8 cellular contexts compared by ENCODE assay signal in the genomic region with DNA sequence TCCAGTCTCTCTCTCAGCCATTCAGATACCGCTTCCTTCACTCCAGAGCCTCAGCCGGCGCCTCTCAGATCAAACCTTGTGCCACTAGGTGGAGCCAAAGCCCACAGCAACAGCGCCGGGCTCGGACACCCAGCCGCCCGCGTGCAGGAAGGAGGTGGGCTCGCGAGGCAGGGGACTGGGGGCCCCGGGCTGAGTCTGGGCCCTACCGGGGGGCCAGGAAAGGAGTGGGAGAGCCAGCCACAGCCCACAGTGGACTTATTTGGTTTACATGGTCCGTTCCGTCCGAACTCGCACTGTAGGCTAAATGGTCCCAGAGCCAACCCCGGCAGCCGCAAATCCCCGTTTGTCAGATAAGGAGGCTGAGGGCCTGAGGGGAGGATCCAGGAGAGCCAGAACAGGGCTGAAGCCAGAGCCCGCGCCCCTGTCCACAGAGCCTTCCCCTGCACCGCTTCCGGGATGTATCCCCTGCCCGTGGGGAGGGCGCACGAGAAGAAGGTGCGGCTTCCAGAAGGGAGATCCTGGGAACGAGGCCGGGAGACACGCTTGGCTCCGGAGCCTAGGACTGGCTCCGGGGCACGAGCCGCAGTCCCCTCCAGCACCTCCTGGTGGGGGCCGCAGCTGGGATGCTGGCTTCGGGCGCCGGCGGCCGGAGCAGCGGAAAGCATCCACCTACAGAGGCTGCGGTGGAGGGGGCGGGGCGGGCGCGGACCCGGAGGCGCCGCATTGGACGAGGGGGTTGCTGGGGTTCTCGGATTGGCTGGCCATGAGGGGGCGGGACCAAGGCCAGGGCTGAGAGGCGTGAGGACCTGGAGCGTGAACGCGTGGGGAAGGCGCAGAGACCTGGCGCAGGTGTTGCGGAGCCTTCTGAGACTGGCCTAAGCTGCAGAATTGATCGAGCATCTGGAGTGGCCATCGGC. TPM values are rescaled to one million over a fixed set of nuclear protein-coding genes. Genes with fewer than 3 reads are reported as not detected.
DNase-seq lines count a peak whose midpoint lies in the region; ATAC-seq and TF ChIP-seq lines count a peak whose summit lies in the region.

No MANE protein-coding gene starts in this region.

- H3K27me3 Mint-ChIP-seq in activated T-helper 1 cell treated with anti-CD3 and anti-CD28 coated beads, Interleukin-12 subunit alpha, Interleukin-12 subunit beta, Interleukin-2, Interleukin-4 antibody, amounts not matched to agents 30 ng/mL and 10 ng/mL and 1 ng/mL, durations not matched to agents 14 hours and 24 hours and 36 hours (ENCODE audit: insufficient read depth): peaks cover 26% of the 10 kb centered on the region
- peaks cover 6 to 15% of the 10 kb centered on the region in 2 donors for H3K27me3 Mint-ChIP-seq in natural killer cell treated with Interleukin-12 subunit alpha and Interleukin-12 subunit beta and Interleukin-15 and Interleukin-18, amount 100 ng/mL, for 72 hours

- H3K4me1 Mint-ChIP-seq in activated T-helper 1 cell treated with anti-CD3 and anti-CD28 coated beads, Interleukin-12 subunit alpha, Interleukin-12 subunit beta, Interleukin-2, Interleukin-4 antibody, amounts not matched to agents 30 ng/mL and 10 ng/mL and 1 ng/mL, durations not matched to agents 14 hours and 24 hours and 36 hours (ENCODE audit: low read depth): peaks cover 50% of the 10 kb centered on the region
- peaks cover 14 to 20% of the 10 kb centered on the region in 2 donors for H3K4me1 Mint-ChIP-seq in natural killer cell treated with Interleukin-12 subunit alpha and Interleukin-12 subunit beta and Interleukin-15 and Interleukin-18, amount 100 ng/mL, for 72 hours (ENCODE audit: low read depth in 2 of 2)

- TF ChIP-seq CTCF in LNCAP (IDR thresholded peaks at IDR 0.05): peak; percentile 85

- H3K9me3 Mint-ChIP-seq in activated T-helper 1 cell treated with anti-CD3 and anti-CD28 coated beads, Interleukin-12 subunit alpha, Interleukin-12 subunit beta, Interleukin-2, Interleukin-4 antibody, amounts not matched to agents 30 ng/mL and 10 ng/mL and 1 ng/mL, durations not matched to agents 14 hours and 24 hours and 36 hours: no peaks in the 10 kb centered on the region
- H3K9me3 Mint-ChIP-seq in natural killer cell treated with Interleukin-12 subunit alpha and Interleukin-12 subunit beta and Interleukin-15 and Interleukin-18, amount 100 ng/mL, for 72 hours: no peaks in the 10 kb centered on the region

- H3K27ac Mint-ChIP-seq in activated T-helper 1 cell treated with anti-CD3 and anti-CD28 coated beads, Interleukin-12 subunit alpha, Interleukin-12 subunit beta, Interleukin-2, Interleukin-4 antibody, amounts not matched to agents 30 ng/mL and 10 ng/mL and 1 ng/mL, durations not matched to agents 14 hours and 24 hours and 36 hours: peak overlapping the region; percentile 78
- H3K27ac Mint-ChIP-seq in natural killer cell treated with Interleukin-12 subunit alpha and Interleukin-12 subunit beta and Interleukin-15 and Interleukin-18, amount 100 ng/mL, for 72 hours: peak overlapping the region in 1 of 2 donors; percentile 54

- ATAC-seq in natural killer cell treated with Interleukin-12 subunit alpha and Interleukin-12 subunit beta and Interleukin-15 and Interleukin-18, amount 100 ng/mL, for 72 hours: peak; percentile 98

- H3K4me3 Mint-ChIP-seq in activated T-helper 1 cell treated with anti-CD3 and anti-CD28 coated beads, Interleukin-12 subunit alpha, Interleukin-12 subunit beta, Interleukin-2, Interleukin-4 antibody, amounts not matched to agents 30 ng/mL and 10 ng/mL and 1 ng/mL, durations not matched to agents 14 hours and 24 hours and 36 hours: peak overlapping the region; percentile 85
- peak overlapping the region; percentile 83 for H3K4me3 Mint-ChIP-seq in natural killer cell treated with Interleukin-12 subunit alpha and Interleukin-12 subunit beta and Interleukin-15 and Interleukin-18, amount 100 ng/mL, for 72 hours

- intact Hi-C loops in activated T-helper 1 cell treated with anti-CD3 and anti-CD28 coated beads, Interleukin-12 subunit alpha, Interleukin-12 subunit beta, Interleukin-2, Interleukin-4 antibody, amounts not matched to agents 30 ng/mL and 10 ng/mL and 1 ng/mL, durations not matched to agents 14 hours and 24 hours and 36 hours (cut with micrococcal nuclease): loop anchor here (1.0 to 5.0 kb wide), 8 partner anchors 8 to 578 kb away; partner anchors contain the start of genes CLK3, COX5A and UBL7

- H3K36me3 Mint-ChIP-seq in activated T-helper 1 cell treated with anti-CD3 and anti-CD28 coated beads, Interleukin-12 subunit alpha, Interleukin-12 subunit beta, Interleukin-2, Interleukin-4 antibody, amounts not matched to agents 30 ng/mL and 10 ng/mL and 1 ng/mL, durations not matched to agents 14 hours and 24 hours and 36 hours (ENCODE audit: low read depth): no peaks in the 10 kb centered on the region
- H3K36me3 Mint-ChIP-seq in natural killer cell treated with Interleukin-12 subunit alpha and Interleukin-12 subunit beta and Interleukin-15 and Interleukin-18, amount 100 ng/mL, for 72 hours: no peaks in the 10 kb centered on the region

- DNase-seq in Daoy (ENCODE audit: low read depth) (peak; percentile 95), GOT3 (lab: John Stamatoyannopoulos, UW) (peak; percentile 46), RKO (ENCODE audit: low spot score) (peak; percentile 88), fibroblast of peridontal ligament (ENCODE audit: extremely low read depth) (peak; percentile 72)
- DNase-seq in activated T-helper 1 cell treated with anti-CD3 and anti-CD28 coated beads, Interleukin-12 subunit alpha, Interleukin-12 subunit beta, Interleukin-2, Interleukin-4 antibody, amounts not matched to agents 30 ng/mL and 10 ng/mL and 1 ng/mL, durations not matched to agents 14 hours and 24 hours and 36 hours (ENCODE audit: low spot score): peak; percentile 90
- peak; percentile 94 for DNase-seq in natural killer cell treated with Interleukin-12 subunit alpha and Interleukin-12 subunit beta and Interleukin-15 and Interleukin-18, amount 100 ng/mL, for 72 hours (ENCODE audit: low spot score)
- peak; percentile 87 to 94 (median 90) for DNase-seq in stimulated activated naive CD4-positive, alpha-beta T cell (lab: John Stamatoyannopoulos, UW)

RNA-seq across cellular contexts. Expression of gene CYP11A1, which starts 6.5 kb away (rescaled TPM):
- total RNA-seq in Daoy (2014; rRNA removed; shearing (Covaris generic)): 0.06 and 0.12 TPM in 2 replicates
- not detected in 2 replicates for total RNA-seq in activated T-helper 1 cell treated with anti-CD3 and anti-CD28 coated beads, Interleukin-12 subunit alpha, Interleukin-12 subunit beta, Interleukin-2, Interleukin-4 antibody, amounts not matched to agents 30 ng/mL and 10 ng/mL and 1 ng/mL, durations not matched to agents 14 hours and 24 hours and 36 hours
- 1 to 10 TPM in 1 of 2 donors, not detected in 1; 1.0 TPM for total RNA-seq in natural killer cell treated with Interleukin-12 subunit alpha and Interleukin-12 subunit beta and Interleukin-15 and Interleukin-18, amount 100 ng/mL, for 72 hours

RNA-seq across cellular contexts. Expression of gene SEMA7A, which starts 59.8 kb away (rescaled TPM):
- total RNA-seq in Daoy (2014; rRNA removed; shearing (Covaris generic)): 36.2 and 48.3 TPM in 2 replicates
- 102 TPM in 2 replicates for total RNA-seq in activated T-helper 1 cell treated with anti-CD3 and anti-CD28 coated beads, Interleukin-12 subunit alpha, Interleukin-12 subunit beta, Interleukin-2, Interleukin-4 antibody, amounts not matched to agents 30 ng/mL and 10 ng/mL and 1 ng/mL, durations not matched to agents 14 hours and 24 hours and 36 hours
- 10 to 100 TPM; 32.1 to 40.8 TPM for total RNA-seq in natural killer cell treated with Interleukin-12 subunit alpha and Interleukin-12 subunit beta and Interleukin-15 and Interleukin-18, amount 100 ng/mL, for 72 hours

Comparison
In these comparisons a context has a peak if more than half of its experiments do, and no peak if none do; other contexts are left out.
1. Peak in every context shown above with its lines: DNase-seq and ATAC-seq.